ENCODE assay signal across 1 cellular context in the genomic region with DNA sequence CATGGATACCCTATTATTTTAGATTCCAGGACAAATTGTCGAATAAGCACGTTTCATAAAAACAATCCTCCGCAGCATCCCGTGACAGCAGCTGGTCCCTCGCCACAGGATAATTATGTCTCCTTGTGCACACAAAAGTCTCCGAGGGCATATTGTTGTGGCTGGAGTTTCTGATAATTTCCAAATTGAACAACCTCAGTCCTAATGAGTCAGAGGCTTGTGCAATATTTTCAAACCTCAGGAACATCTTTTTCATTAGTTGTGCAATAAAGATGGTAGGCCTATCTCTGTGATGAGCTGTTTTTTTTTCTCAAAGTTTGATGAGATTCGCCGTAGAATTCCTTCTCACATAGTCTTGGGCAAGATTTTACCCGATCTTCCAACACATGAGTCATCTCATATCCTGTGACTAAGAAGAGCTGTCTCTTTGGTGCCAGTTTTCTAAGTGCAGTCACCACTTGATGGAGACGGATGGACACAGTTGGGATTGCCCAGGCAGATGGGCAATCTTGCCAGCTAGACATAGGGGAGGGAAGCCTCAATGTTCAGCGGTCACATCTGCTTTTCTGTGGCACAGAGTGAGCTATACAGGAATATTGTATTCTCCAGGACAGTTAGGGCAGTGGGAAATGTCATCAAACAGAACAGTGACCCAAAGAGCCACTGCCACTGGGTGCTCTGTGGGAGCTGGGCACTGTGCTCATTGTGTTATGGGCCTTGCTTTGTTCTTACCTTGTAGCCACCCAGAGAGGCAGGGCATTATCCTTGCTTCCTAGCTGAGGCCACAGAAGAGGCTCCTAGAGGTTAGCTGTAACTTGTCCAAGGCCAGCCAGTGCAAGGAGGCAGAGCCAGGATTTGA.
TF ChIP-seq lines count a peak whose summit lies in the region.

No MANE protein-coding gene starts in this region.

TF ChIP-seq in SK-N-SH treated with all-trans-retinoic acid at 6 μM for 48 hours, 23 proteins besides CTCF, POLR2A, EP300 and RAD21 (continued from another document):
- TF ChIP-seq, protein P1, sequence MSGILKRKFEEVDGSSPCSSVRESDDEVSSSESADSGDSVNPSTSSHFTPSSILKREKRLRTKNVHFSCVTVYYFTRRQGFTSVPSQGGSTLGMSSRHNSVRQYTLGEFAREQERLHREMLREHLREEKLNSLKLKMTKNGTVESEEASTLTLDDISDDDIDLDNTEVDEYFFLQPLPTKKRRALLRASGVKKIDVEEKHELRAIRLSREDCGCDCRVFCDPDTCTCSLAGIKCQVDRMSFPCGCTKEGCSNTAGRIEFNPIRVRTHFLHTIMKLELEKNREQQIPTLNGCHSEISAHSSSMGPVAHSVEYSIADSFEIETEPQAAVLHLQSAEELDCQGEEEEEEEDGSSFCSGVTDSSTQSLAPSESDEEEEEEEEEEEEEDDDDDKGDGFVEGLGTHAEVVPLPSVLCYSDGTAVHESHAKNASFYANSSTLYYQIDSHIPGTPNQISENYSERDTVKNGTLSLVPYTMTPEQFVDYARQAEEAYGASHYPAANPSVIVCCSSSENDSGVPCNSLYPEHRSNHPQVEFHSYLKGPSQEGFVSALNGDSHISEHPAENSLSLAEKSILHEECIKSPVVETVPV (CRISPR knock-in tag; IDR thresholded peaks at IDR 0.05), result no peak
- TF ChIP-seq, protein P2, sequence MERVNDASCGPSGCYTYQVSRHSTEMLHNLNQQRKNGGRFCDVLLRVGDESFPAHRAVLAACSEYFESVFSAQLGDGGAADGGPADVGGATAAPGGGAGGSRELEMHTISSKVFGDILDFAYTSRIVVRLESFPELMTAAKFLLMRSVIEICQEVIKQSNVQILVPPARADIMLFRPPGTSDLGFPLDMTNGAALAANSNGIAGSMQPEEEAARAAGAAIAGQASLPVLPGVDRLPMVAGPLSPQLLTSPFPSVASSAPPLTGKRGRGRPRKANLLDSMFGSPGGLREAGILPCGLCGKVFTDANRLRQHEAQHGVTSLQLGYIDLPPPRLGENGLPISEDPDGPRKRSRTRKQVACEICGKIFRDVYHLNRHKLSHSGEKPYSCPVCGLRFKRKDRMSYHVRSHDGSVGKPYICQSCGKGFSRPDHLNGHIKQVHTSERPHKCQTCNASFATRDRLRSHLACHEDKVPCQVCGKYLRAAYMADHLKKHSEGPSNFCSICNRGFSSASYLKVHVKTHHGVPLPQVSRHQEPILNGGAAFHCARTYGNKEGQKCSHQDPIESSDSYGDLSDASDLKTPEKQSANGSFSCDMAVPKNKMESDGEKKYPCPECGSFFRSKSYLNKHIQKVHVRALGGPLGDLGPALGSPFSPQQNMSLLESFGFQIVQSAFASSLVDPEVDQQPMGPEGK (CRISPR knock-in tag; IDR thresholded peaks at IDR 0.05; ENCODE audit: borderline replicate concordance), result 0 out of 2 replicates have a peak, but pooled peaks have one; percentile 46
- TF ChIP-seq TOX (CRISPR knock-in tag; IDR thresholded peaks at IDR 0.05; ENCODE audit: borderline replicate concordance) (peak; percentile 65; the same call in 1 of the 2 replicates), ZNF70 (CRISPR knock-in tag; IDR thresholded peaks at IDR 0.05) (no peak), BACH2 (CRISPR knock-in tag; IDR thresholded peaks at IDR 0.05; ENCODE audit: borderline replicate concordance) (no peak), ZC3H10 (CRISPR knock-in tag; IDR thresholded peaks at IDR 0.05) (peak; percentile 81; the same call in 1 of the 2 replicates), ZNF8 (CRISPR knock-in tag; IDR thresholded peaks at IDR 0.05) (no peak), RARB (CRISPR knock-in tag; IDR thresholded peaks at IDR 0.05) (no peak), GLIS3 (CRISPR knock-in tag; IDR thresholded peaks at IDR 0.05) (no peak), OSR1 (CRISPR knock-in tag; IDR thresholded peaks at IDR 0.05) (no peak), CSDC2 (CRISPR knock-in tag; IDR thresholded peaks at IDR 0.05) (no peak), ESRRG (CRISPR knock-in tag; IDR thresholded peaks at IDR 0.05) (no peak), SNAI2 (CRISPR knock-in tag; IDR thresholded peaks at IDR 0.05) (no peak), PPARA (CRISPR knock-in tag; IDR thresholded peaks at IDR 0.05; ENCODE audit: borderline replicate concordance) (no peak), ZFP30 (CRISPR knock-in tag; IDR thresholded peaks at IDR 0.05) (no peak), ZFP3 (CRISPR knock-in tag; IDR thresholded peaks at IDR 0.05) (0 out of 2 replicates have a peak, but pooled peaks have one; percentile 37)
- TF ChIP-seq, protein P3, sequence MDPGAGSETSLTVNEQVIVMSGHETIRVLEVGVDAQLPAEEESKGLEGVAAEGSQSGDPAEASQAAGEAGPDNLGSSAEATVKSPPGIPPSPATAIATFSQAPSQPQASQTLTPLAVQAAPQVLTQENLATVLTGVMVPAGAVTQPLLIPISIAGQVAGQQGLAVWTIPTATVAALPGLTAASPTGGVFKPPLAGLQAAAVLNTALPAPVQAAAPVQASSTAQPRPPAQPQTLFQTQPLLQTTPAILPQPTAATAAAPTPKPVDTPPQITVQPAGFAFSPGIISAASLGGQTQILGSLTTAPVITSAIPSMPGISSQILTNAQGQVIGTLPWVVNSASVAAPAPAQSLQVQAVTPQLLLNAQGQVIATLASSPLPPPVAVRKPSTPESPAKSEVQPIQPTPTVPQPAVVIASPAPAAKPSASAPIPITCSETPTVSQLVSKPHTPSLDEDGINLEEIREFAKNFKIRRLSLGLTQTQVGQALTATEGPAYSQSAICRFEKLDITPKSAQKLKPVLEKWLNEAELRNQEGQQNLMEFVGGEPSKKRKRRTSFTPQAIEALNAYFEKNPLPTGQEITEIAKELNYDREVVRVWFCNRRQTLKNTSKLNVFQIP (CRISPR knock-in tag; IDR thresholded peaks at IDR 0.05; ENCODE audit: borderline replicate concordance, low read depth), result 0 out of 2 replicates have a peak, but pooled peaks have one; percentile 39
- TF ChIP-seq, protein P4, sequence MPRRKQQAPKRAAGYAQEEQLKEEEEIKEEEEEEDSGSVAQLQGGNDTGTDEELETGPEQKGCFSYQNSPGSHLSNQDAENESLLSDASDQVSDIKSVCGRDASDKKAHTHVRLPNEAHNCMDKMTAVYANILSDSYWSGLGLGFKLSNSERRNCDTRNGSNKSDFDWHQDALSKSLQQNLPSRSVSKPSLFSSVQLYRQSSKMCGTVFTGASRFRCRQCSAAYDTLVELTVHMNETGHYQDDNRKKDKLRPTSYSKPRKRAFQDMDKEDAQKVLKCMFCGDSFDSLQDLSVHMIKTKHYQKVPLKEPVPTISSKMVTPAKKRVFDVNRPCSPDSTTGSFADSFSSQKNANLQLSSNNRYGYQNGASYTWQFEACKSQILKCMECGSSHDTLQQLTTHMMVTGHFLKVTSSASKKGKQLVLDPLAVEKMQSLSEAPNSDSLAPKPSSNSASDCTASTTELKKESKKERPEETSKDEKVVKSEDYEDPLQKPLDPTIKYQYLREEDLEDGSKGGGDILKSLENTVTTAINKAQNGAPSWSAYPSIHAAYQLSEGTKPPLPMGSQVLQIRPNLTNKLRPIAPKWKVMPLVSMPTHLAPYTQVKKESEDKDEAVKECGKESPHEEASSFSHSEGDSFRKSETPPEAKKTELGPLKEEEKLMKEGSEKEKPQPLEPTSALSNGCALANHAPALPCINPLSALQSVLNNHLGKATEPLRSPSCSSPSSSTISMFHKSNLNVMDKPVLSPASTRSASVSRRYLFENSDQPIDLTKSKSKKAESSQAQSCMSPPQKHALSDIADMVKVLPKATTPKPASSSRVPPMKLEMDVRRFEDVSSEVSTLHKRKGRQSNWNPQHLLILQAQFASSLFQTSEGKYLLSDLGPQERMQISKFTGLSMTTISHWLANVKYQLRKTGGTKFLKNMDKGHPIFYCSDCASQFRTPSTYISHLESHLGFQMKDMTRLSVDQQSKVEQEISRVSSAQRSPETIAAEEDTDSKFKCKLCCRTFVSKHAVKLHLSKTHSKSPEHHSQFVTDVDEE (CRISPR knock-in tag; IDR thresholded peaks at IDR 0.05), result no peak
TF ChIP-seq in SK-N-SH treated with all-trans-retinoic acid at 6 μM for 48 hours: peak in this region for 6.
